ENCODE assay signal across 10 cellular contexts in genomic region chr9:136587145-136587943, GRCh38. TPM values are rescaled to one million over a fixed set of nuclear protein-coding genes. Genes with fewer than 3 reads are reported as not detected.
A peak's percentile ranks its signal among the peaks of the same experiment; 100 is the strongest.
DNase-seq lines count a peak whose midpoint lies in the region; ATAC-seq and TF ChIP-seq lines count a peak whose summit lies in the region.
"Had no signal": no experiment of that assay in that cellular context is flagged by ENCODE, and none has a peak within 500 bp of the region (broad histone marks: within the 10 kb centered on the region; RNA-seq: fewer than 3 reads in every experiment).

No MANE protein-coding gene starts in this region.

- H3K9ac ChIP-seq in iPS-20b (ENCODE audit: low read depth, low read length) (peak overlapping the region; percentile 70; the same call in 1 of the 2 replicates), skeletal muscle tissue (ENCODE audit: low read depth in 1 of 3, low read length in 3 of 3) (peak overlapping the region in 2 of 3 donors; percentile 38 to 57)

- no peaks in the 10 kb centered on the region for H3K27me3 ChIP-seq in WERI-Rb-1 (ENCODE audit: insufficient read depth, low read depth, severe bottlenecking)
- no peaks in the 10 kb centered on the region for H3K27me3 ChIP-seq in iPS-20b (ENCODE audit: insufficient read depth, low read length)
- H3K27me3 ChIP-seq in skeletal muscle tissue (ENCODE audit: control insufficient read depth in 3 of 3, insufficient read depth in 3 of 3, low read length in 3 of 3), result peaks cover 8 to 48% (median 24%) of the 10 kb centered on the region in 3 donors

- H3K4me1 ChIP-seq in iPS-20b (ENCODE audit: insufficient read depth, low read length) (peaks cover 15% of the 10 kb centered on the region), skeletal muscle tissue (ENCODE audit: control insufficient read depth in 3 of 3, insufficient read depth in 3 of 3, low read length in 3 of 3) (peaks cover 29 to 50% (median 48%) of the 10 kb centered on the region in 3 donors)

- TF ChIP-seq CTCF in HFF-Myc (IDR thresholded peaks at IDR 0.05; ENCODE audit: low read depth, low read length, missing control alignments) (no peak), WERI-Rb-1 (IDR thresholded peaks at IDR 0.05; ENCODE audit: low read depth, low read length) (no peak)

- ATAC-seq in GM19035 (IDR thresholded peaks at IDR 0.05; ENCODE audit: unreplicated experiment) (no peak), GM21825 (IDR thresholded peaks at IDR 0.05; ENCODE audit: unreplicated experiment) (no peak), HG02981 (IDR thresholded peaks at IDR 0.05; ENCODE audit: unreplicated experiment) (no peak), HG03378 (IDR thresholded peaks at IDR 0.05; ENCODE audit: unreplicated experiment) (no peak)

- H3K9me3 ChIP-seq in WERI-Rb-1 (ENCODE audit: severe bottlenecking), result peaks cover 4% of the 10 kb centered on the region
- H3K9me3 ChIP-seq in iPS-20b (ENCODE audit: insufficient read depth, low read depth, low read length), result no peaks in the 10 kb centered on the region
- H3K9me3 ChIP-seq in skeletal muscle tissue (ENCODE audit: control insufficient read depth in 3 of 3, low read length in 3 of 3), result no peaks in the 10 kb centered on the region

- H3K27ac ChIP-seq in WERI-Rb-1, result peak overlapping the region; percentile 31; the same call in 1 of the 2 replicates
- H3K27ac ChIP-seq in iPS-20b (ENCODE audit: low read length), result peak overlapping the region; percentile 41
- H3K27ac ChIP-seq in skeletal muscle tissue (ENCODE audit: low read depth, low read length), result no peak overlapping the region

- DNase-seq in HFF-Myc (ENCODE audit: extremely low read depth, low read depth) (peak; percentile 84), WERI-Rb-1 (no peak)
- DNase-seq: natural killer cell, NCI-H2029 had no signal

- H3K36me3 ChIP-seq in WERI-Rb-1, result no peaks in the 10 kb centered on the region
- no peaks in the 10 kb centered on the region for H3K36me3 ChIP-seq in iPS-20b (ENCODE audit: insufficient read depth, low read depth, low read length)
- H3K36me3 ChIP-seq in skeletal muscle tissue (ENCODE audit: control insufficient read depth in 3 of 3, insufficient read depth in 3 of 3, low read length in 3 of 3), result no peaks in the 10 kb centered on the region

- 0 out of 2 replicates have a peak overlapping the region, but pooled peaks have one; percentile 9 for H3K4me3 ChIP-seq in HFF-Myc (replicated peaks; ENCODE audit: low read depth, low read length)
- H3K4me3 ChIP-seq in WERI-Rb-1 (ENCODE audit: low read depth, low read length), result no peak overlapping the region
- peak overlapping the region; percentile 57; the same call in 1 of the 2 replicates for H3K4me3 ChIP-seq in iPS-20b (ENCODE audit: low read length)
- peak overlapping the region in 1 of 3 donors; percentile 22 for H3K4me3 ChIP-seq in skeletal muscle tissue (ENCODE audit: low read length in 3 of 3)

RNA-seq across cellular contexts. Expression of gene NOTCH1, which starts 41.5 kb away (rescaled TPM):
- total RNA-seq in skeletal muscle tissue, result 69.4 TPM
